Comparison of ENCODE assay signal across 1 cellular context in genomic region chr1:199780948-199781347, GRCh38.
TF ChIP-seq lines count a peak whose summit lies in the region.

No MANE protein-coding gene starts in this region.

TF ChIP-seq in GM23338, 12 proteins besides CTCF, POLR2A, EP300 and RAD21 (continued from another document):
- TF ChIP-seq, protein P1, sequence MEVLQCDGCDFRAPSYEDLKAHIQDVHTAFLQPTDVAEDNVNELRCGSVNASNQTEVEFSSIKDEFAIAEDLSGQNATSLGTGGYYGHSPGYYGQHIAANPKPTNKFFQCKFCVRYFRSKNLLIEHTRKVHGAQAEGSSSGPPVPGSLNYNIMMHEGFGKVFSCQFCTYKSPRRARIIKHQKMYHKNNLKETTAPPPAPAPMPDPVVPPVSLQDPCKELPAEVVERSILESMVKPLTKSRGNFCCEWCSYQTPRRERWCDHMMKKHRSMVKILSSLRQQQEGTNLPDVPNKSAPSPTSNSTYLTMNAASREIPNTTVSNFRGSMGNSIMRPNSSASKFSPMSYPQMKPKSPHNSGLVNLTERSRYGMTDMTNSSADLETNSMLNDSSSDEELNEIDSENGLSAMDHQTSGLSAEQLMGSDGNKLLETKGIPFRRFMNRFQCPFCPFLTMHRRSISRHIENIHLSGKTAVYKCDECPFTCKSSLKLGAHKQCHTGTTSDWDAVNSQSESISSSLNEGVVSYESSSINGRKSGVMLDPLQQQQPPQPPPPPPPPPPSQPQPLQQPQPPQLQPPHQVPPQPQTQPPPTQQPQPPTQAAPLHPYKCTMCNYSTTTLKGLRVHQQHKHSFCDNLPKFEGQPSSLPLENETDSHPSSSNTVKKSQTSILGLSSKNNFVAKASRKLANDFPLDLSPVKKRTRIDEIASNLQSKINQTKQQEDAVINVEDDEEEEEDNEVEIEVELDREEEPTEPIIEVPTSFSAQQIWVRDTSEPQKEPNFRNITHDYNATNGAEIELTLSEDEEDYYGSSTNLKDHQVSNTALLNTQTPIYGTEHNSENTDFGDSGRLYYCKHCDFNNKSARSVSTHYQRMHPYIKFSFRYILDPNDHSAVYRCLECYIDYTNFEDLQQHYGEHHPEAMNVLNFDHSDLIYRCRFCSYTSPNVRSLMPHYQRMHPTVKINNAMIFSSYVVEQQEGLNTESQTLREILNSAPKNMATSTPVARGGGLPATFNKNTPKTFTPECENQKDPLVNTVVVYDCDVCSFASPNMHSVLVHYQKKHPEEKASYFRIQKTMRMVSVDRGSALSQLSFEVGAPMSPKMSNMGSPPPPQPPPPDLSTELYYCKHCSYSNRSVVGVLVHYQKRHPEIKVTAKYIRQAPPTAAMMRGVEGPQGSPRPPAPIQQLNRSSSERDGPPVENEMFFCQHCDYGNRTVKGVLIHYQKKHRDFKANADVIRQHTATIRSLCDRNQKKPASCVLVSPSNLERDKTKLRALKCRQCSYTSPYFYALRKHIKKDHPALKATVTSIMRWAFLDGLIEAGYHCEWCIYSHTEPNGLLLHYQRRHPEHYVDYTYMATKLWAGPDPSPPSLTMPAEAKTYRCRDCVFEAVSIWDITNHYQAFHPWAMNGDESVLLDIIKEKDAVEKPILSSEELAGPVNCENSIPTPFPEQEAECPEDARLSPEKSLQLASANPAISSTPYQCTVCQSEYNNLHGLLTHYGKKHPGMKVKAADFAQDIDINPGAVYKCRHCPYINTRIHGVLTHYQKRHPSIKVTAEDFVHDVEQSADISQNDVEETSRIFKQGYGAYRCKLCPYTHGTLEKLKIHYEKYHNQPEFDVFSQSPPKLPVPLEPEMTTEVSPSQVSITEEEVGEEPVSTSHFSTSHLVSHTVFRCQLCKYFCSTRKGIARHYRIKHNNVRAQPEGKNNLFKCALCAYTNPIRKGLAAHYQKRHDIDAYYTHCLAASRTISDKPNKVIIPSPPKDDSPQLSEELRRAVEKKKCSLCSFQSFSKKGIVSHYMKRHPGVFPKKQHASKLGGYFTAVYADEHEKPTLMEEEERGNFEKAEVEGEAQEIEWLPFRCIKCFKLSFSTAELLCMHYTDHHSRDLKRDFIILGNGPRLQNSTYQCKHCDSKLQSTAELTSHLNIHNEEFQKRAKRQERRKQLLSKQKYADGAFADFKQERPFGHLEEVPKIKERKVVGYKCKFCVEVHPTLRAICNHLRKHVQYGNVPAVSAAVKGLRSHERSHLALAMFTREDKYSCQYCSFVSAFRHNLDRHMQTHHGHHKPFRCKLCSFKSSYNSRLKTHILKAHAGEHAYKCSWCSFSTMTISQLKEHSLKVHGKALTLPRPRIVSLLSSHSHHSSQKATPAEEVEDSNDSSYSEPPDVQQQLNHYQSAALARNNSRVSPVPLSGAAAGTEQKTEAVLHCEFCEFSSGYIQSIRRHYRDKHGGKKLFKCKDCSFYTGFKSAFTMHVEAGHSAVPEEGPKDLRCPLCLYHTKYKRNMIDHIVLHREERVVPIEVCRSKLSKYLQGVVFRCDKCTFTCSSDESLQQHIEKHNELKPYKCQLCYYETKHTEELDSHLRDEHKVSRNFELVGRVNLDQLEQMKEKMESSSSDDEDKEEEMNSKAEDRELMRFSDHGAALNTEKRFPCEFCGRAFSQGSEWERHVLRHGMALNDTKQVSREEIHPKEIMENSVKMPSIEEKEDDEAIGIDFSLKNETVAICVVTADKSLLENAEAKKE (CRISPR knock-in tag; IDR thresholded peaks at IDR 0.05): no peak
- TF ChIP-seq ETS1 (IDR thresholded peaks at IDR 0.05) (no peak), CREB1 (CRISPR knock-in tag; IDR thresholded peaks at IDR 0.05; ENCODE audit: low read depth) (no peak), EZH2phosphoT487 (IDR thresholded peaks at IDR 0.05; ENCODE audit: unreplicated experiment) (no peak), JUNB (IDR thresholded peaks at IDR 0.05; ENCODE audit: unreplicated experiment) (no peak), POLR2AphosphoS5 (IDR thresholded peaks at IDR 0.05; ENCODE audit: low read depth) (no peak)
